Comparison of ENCODE assay signal across 8 cellular contexts in genomic region chr14:77040995-77041744, GRCh38. TPM values are rescaled to one million over a fixed set of nuclear protein-coding genes. Genes with fewer than 3 reads are reported as not detected.
DNase-seq lines count a peak whose midpoint lies in the region; ATAC-seq and TF ChIP-seq lines count a peak whose summit lies in the region.

No MANE protein-coding gene starts in this region.

- H3K9me3 ChIP-seq in BLaER1 (no peaks in the 10 kb centered on the region), thoracic aorta (no peaks in the 10 kb centered on the region)

- no peaks in the 10 kb centered on the region for H3K27me3 ChIP-seq in BLaER1
- no peaks in the 10 kb centered on the region for H3K27me3 ChIP-seq in thoracic aorta (replicated peaks; ENCODE audit: insufficient read depth)

- H3K36me3 ChIP-seq in BLaER1 (no peaks in the 10 kb centered on the region), thoracic aorta (no peaks in the 10 kb centered on the region)

- H3K4me2 ChIP-seq in BLaER1, result peak overlapping the region; percentile 93

- peaks cover 33 to 54% (median 47%) of the 10 kb centered on the region in 3 donors for H3K4me1 Mint-ChIP-seq in IgD-negative memory B cell
- peaks cover 84% of the 10 kb centered on the region for H3K4me1 Mint-ChIP-seq in activated naive CD4-positive, alpha-beta T cell treated with anti-CD3 and anti-CD28 coated beads, Interleukin-2, amount 50 U/mL, for 24 hours

- H4K20me1 ChIP-seq in BLaER1, result no peaks in the 10 kb centered on the region

- H3K4me3 ChIP-seq in BLaER1 (peak overlapping the region; percentile 54), thoracic aorta (peak overlapping the region; percentile 68)

- ATAC-seq in thoracic aorta (ENCODE audit: insufficient number of reproducible peaks, low FRiP score, low read depth) (no peak), HG02938 (IDR thresholded peaks at IDR 0.05; ENCODE audit: unreplicated experiment) (no peak), HG02798 (IDR thresholded peaks at IDR 0.05; ENCODE audit: poor library complexity, unreplicated experiment) (no peak)

- no peaks in the 10 kb centered on the region for H3K36me3 Mint-ChIP-seq in IgD-negative memory B cell
- no peaks in the 10 kb centered on the region for H3K36me3 Mint-ChIP-seq in activated naive CD4-positive, alpha-beta T cell treated with anti-CD3 and anti-CD28 coated beads, Interleukin-2, amount 50 U/mL, for 24 hours

- H3K4me3 Mint-ChIP-seq in IgD-negative memory B cell, result peak overlapping the region; percentile 79 to 95 (median 90)
- H3K4me3 Mint-ChIP-seq in activated naive CD4-positive, alpha-beta T cell treated with anti-CD3 and anti-CD28 coated beads, Interleukin-2, amount 50 U/mL, for 24 hours, result peak overlapping the region; percentile 82

- H3K4me1 ChIP-seq in BLaER1, result peaks cover 94% of the 10 kb centered on the region
- H3K4me1 ChIP-seq in thoracic aorta (ENCODE audit: control insufficient read depth in 1 of 2, low read depth in 2 of 2), result peaks cover 83 to 94% of the 10 kb centered on the region in 2 donors

- no peak for TF ChIP-seq CTCF in thoracic aorta (IDR thresholded peaks at IDR 0.05)

- H3K9me3 Mint-ChIP-seq in IgD-negative memory B cell, result no peaks in the 10 kb centered on the region
- no peaks in the 10 kb centered on the region for H3K9me3 Mint-ChIP-seq in activated naive CD4-positive, alpha-beta T cell treated with anti-CD3 and anti-CD28 coated beads, Interleukin-2, amount 50 U/mL, for 24 hours

- peak overlapping the region; percentile 93 to 98 (median 96) for H3K27ac Mint-ChIP-seq in IgD-negative memory B cell
- peak overlapping the region; percentile 89 for H3K27ac Mint-ChIP-seq in activated naive CD4-positive, alpha-beta T cell treated with anti-CD3 and anti-CD28 coated beads, Interleukin-2, amount 50 U/mL, for 24 hours

- peak overlapping the region; percentile 76 for H3K9ac ChIP-seq in BLaER1

- DNase-seq in left kidney (ENCODE audit: low read depth, low spot score) (peak; percentile 67), thoracic aorta (ENCODE audit: low spot score) (no peak), NCI-H446 treated with DMSO at 0.1 percent for 48 hours (lab: John Stamatoyannopoulos, UW) (no peak)

- H3K27me3 Mint-ChIP-seq in IgD-negative memory B cell, result no peaks in the 10 kb centered on the region
- no peaks in the 10 kb centered on the region for H3K27me3 Mint-ChIP-seq in activated naive CD4-positive, alpha-beta T cell treated with anti-CD3 and anti-CD28 coated beads, Interleukin-2, amount 50 U/mL, for 24 hours

- H3K27ac ChIP-seq in BLaER1 (peak overlapping the region; percentile 90), thoracic aorta (peak overlapping the region; percentile 88 to 94)

RNA-seq across cellular contexts. Expression of gene IRF2BPL, which starts 12.7 kb away (rescaled TPM):
- polyA plus RNA-seq in IgD-negative memory B cell, result 2.6 TPM
- 10 to 100 TPM; 49.6 to 69.7 TPM for total RNA-seq in thoracic aorta

RNA-seq across cellular contexts. Expression of gene CIPC, which starts 56.9 kb away (rescaled TPM):
- 14.7 TPM for polyA plus RNA-seq in IgD-negative memory B cell
- 10 to 100 TPM; 38.3 to 44.4 TPM for total RNA-seq in thoracic aorta
